In genomic region chr3:119596392-119596791, GRCh38 we compare ENCODE assay signal across 1 cellular context.
TF ChIP-seq lines count a peak whose summit lies in the region.

No MANE protein-coding gene starts in this region.

TF ChIP-seq in HepG2, 621 proteins besides CTCF, POLR2A, EP300 and RAD21:
- TF ChIP-seq ZBTB33 (CRISPR knock-in tag; IDR thresholded peaks at IDR 0.05) = no peak
- TF ChIP-seq SETDB1 (CRISPR knock-in tag; IDR thresholded peaks at IDR 0.05; ENCODE audit: borderline replicate concordance) = no peak
- no peak for TF ChIP-seq ZFP1 (CRISPR knock-in tag; IDR thresholded peaks at IDR 0.05)
- no peak for TF ChIP-seq ZNF550 (CRISPR knock-in tag; IDR thresholded peaks at IDR 0.05; ENCODE audit: borderline replicate concordance)
- TF ChIP-seq JUNB (CRISPR knock-in tag; IDR thresholded peaks at IDR 0.05; ENCODE audit: borderline replicate concordance) = no peak
- TF ChIP-seq, protein P1, sequence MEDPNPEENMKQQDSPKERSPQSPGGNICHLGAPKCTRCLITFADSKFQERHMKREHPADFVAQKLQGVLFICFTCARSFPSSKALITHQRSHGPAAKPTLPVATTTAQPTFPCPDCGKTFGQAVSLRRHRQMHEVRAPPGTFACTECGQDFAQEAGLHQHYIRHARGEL (CRISPR knock-in tag; IDR thresholded peaks at IDR 0.05) = no peak
- no peak for TF ChIP-seq SSRP1 (CRISPR knock-in tag; IDR thresholded peaks at IDR 0.05)
- no peak for TF ChIP-seq PCBP2 (optimal IDR thresholded peaks at IDR 0.05; ENCODE audit: low read depth, low read length, poor library complexity, severe bottlenecking)
- TF ChIP-seq ZNF10 (CRISPR knock-in tag; IDR thresholded peaks at IDR 0.05; ENCODE audit: borderline replicate concordance, low read depth) = no peak
- TF ChIP-seq STAG1 (CRISPR knock-in tag; IDR thresholded peaks at IDR 0.05) = no peak
- no peak for TF ChIP-seq ZSCAN30 (CRISPR knock-in tag; IDR thresholded peaks at IDR 0.05)
- no peak for TF ChIP-seq HNF4A (CRISPR knock-in tag; IDR thresholded peaks at IDR 0.05)
- no peak for TF ChIP-seq POLR2AphosphoS2 (IDR thresholded peaks at IDR 0.05; ENCODE audit: low read depth, low read length)
- no peak for TF ChIP-seq FOXA1 (IDR thresholded peaks at IDR 0.05)
- no peak for TF ChIP-seq FOXA1 (CRISPR knock-in tag; IDR thresholded peaks at IDR 0.05)
- TF ChIP-seq THYN1 (CRISPR knock-in tag; IDR thresholded peaks at IDR 0.05; ENCODE audit: borderline replicate concordance, low read depth) = no peak
- no peak for TF ChIP-seq PLSCR1 (CRISPR knock-in tag; IDR thresholded peaks at IDR 0.05; ENCODE audit: borderline replicate concordance)
TF ChIP-seq in HepG2: peak in this region for 0.
